In genomic region chr7:87876759-87877234, GRCh38 we compare ENCODE assay signal across 1 cellular context.
TF ChIP-seq lines count a peak whose summit lies in the region.

No MANE protein-coding gene starts in this region.

TF ChIP-seq in GM12878, 131 proteins besides CTCF, POLR2A, EP300 and RAD21:
- TF ChIP-seq MLLT1 (IDR thresholded peaks at IDR 0.05): peak; percentile 76; the same call in 1 of the 2 replicates
- peak; percentile 73; the same call in 1 of the 2 replicates for TF ChIP-seq GABPA (IDR thresholded peaks at IDR 0.05; ENCODE audit: low read depth)
- peak; percentile 56; the same call in 1 of the 2 replicates for TF ChIP-seq RELB (IDR thresholded peaks at IDR 0.05; ENCODE audit: low read depth)
- 0 out of 2 replicates have a peak, but pooled peaks have one; percentile 22 for TF ChIP-seq NBN (IDR thresholded peaks at IDR 0.05)
- no peak for TF ChIP-seq MYB (IDR thresholded peaks at IDR 0.05; ENCODE audit: borderline replicate concordance, low read depth, low read length)
- TF ChIP-seq E2F4 (IDR thresholded peaks at IDR 0.05; ENCODE audit: low read depth, low read length): peak; percentile 61
- TF ChIP-seq HCFC1 (IDR thresholded peaks at IDR 0.05; ENCODE audit: low read length): no peak
- peak; percentile 49; the same call in 1 of the 2 replicates for TF ChIP-seq ZBTB11 (CRISPR knock-in tag; IDR thresholded peaks at IDR 0.05)
- peak; percentile 8; the same call in 1 of the 2 replicates for TF ChIP-seq PRDM15 (CRISPR knock-in tag; IDR thresholded peaks at IDR 0.05)
- no peak for TF ChIP-seq CHD2 (IDR thresholded peaks at IDR 0.05; ENCODE audit: borderline replicate concordance, low read depth, low read length)
- TF ChIP-seq IKZF2 (IDR thresholded peaks at IDR 0.05): peak in 1 of 2 experiments; percentile 9; a peak in 1 of 4 replicates
- 0 out of 3 replicates have a peak, but pooled peaks have one; percentile 52 for TF ChIP-seq POU2F2 (IDR thresholded peaks at IDR 0.05; ENCODE audit: borderline replicate concordance, low read depth, low read length)
- peak; percentile 12; the same call in 1 of the 2 replicates for TF ChIP-seq RUNX3 (IDR thresholded peaks at IDR 0.05; ENCODE audit: low read length)
